ENCODE assay signal across 1 cellular context in the genomic region with DNA sequence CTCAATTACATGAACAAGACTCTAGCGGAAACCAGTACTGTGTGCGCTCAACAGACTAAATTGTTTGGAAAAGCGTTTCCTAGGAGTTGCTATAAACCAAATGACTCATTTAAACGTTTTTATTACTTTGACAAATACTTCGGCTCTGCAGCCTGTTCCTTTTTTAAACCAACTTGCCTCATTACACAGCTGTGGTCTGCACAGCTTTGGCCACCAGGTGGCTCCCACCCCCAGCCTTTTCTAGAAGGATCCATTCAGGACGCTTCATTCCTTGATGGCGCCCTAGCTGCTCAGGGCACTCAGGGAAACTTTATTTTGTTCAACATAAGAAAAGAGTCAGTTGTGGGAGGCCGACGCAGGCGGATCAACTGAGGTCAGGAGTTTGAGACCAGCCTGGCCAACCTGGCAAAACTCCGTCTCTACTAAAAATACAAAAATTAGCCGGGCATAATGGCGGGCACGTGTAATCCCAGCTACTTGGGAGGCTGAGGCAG.
TF ChIP-seq lines count a peak whose summit lies in the region.

No MANE protein-coding gene starts in this region.

TF ChIP-seq in HepG2, 621 proteins besides CTCF, POLR2A, EP300 and RAD21 (continued from another document and continues in another):
- TF ChIP-seq ZSCAN9 (CRISPR knock-in tag; IDR thresholded peaks at IDR 0.05; ENCODE audit: borderline replicate concordance) (no peak), ZNF605 (CRISPR knock-in tag; IDR thresholded peaks at IDR 0.05) (no peak), MBNL3 (CRISPR knock-in tag; conservative IDR thresholded peaks at IDR 0.05) (no peak), TOPORS (CRISPR knock-in tag; IDR thresholded peaks at IDR 0.05) (no peak), RFX3 (CRISPR knock-in tag; IDR thresholded peaks at IDR 0.05) (no peak), SMARCC2 (IDR thresholded peaks at IDR 0.05) (no peak), ZNF747 (CRISPR knock-in tag; IDR thresholded peaks at IDR 0.05; ENCODE audit: borderline replicate concordance) (no peak), ZNF10 (CRISPR knock-in tag; IDR thresholded peaks at IDR 0.05; ENCODE audit: borderline replicate concordance, low read depth) (no peak), YEATS4 (CRISPR knock-in tag; IDR thresholded peaks at IDR 0.05; ENCODE audit: borderline replicate concordance) (no peak), ZNF205 (CRISPR knock-in tag; IDR thresholded peaks at IDR 0.05) (no peak), ZFYVE20 (CRISPR knock-in tag; IDR thresholded peaks at IDR 0.05; ENCODE audit: borderline replicate concordance, low read depth) (no peak), ELF1 (CRISPR knock-in tag; IDR thresholded peaks at IDR 0.05) (no peak), ZNF672 (CRISPR knock-in tag; IDR thresholded peaks at IDR 0.05) (no peak), MEIS2 (CRISPR knock-in tag; IDR thresholded peaks at IDR 0.05) (no peak), ZNF720 (CRISPR knock-in tag; IDR thresholded peaks at IDR 0.05) (no peak), SMAD3 (CRISPR knock-in tag; IDR thresholded peaks at IDR 0.05) (no peak), REXO4 (CRISPR knock-in tag; IDR thresholded peaks at IDR 0.05; ENCODE audit: borderline replicate concordance) (no peak), RFX1 (IDR thresholded peaks at IDR 0.05) (no peak), MYC (CRISPR knock-in tag; IDR thresholded peaks at IDR 0.05; ENCODE audit: borderline replicate concordance) (no peak), SAFB2 (CRISPR knock-in tag; IDR thresholded peaks at IDR 0.05; ENCODE audit: borderline replicate concordance, low read depth) (no peak), ZNF619 (CRISPR knock-in tag; IDR thresholded peaks at IDR 0.05) (no peak), SYNCRIP (IDR thresholded peaks at IDR 0.05; ENCODE audit: insufficient read depth, low read depth, low read length) (no peak), JDP2 (CRISPR knock-in tag; IDR thresholded peaks at IDR 0.05; ENCODE audit: borderline replicate concordance) (no peak), XRCC5 (optimal IDR thresholded peaks at IDR 0.05; ENCODE audit: low read length) (peak; percentile 54), ZNF629 (CRISPR knock-in tag; conservative IDR thresholded peaks at IDR 0.05) (no peak), CBX2 (IDR thresholded peaks at IDR 0.05; ENCODE audit: low read depth, low read length) (no peak), CBX2 (CRISPR knock-in tag; IDR thresholded peaks at IDR 0.05; ENCODE audit: low read depth) (no peak), FOSL2 (CRISPR knock-in tag; IDR thresholded peaks at IDR 0.05) (no peak), ZSCAN29 (CRISPR knock-in tag; conservative IDR thresholded peaks at IDR 0.05) (no peak), ARNT (IDR thresholded peaks at IDR 0.05) (no peak), ZZZ3 (CRISPR knock-in tag; IDR thresholded peaks at IDR 0.05; ENCODE audit: borderline replicate concordance) (no peak), SSRP1 (CRISPR knock-in tag; IDR thresholded peaks at IDR 0.05) (0 out of 2 replicates have a peak, but pooled peaks have one; percentile 73), KMT2B (CRISPR knock-in tag; IDR thresholded peaks at IDR 0.05) (no peak), HNF4G (IDR thresholded peaks at IDR 0.05; ENCODE audit: borderline replicate concordance, low read depth, low read length) (no peak), HNF4G (CRISPR knock-in tag; IDR thresholded peaks at IDR 0.05; ENCODE audit: borderline replicate concordance, low read depth) (no peak), HIVEP1 (CRISPR knock-in tag; IDR thresholded peaks at IDR 0.05) (no peak), ZNF782 (CRISPR knock-in tag; IDR thresholded peaks at IDR 0.05; ENCODE audit: borderline replicate concordance) (no peak), KMT2A (CRISPR knock-in tag; IDR thresholded peaks at IDR 0.05) (no peak), HHEX (CRISPR knock-in tag; IDR thresholded peaks at IDR 0.05) (no peak), NFATC3 (CRISPR knock-in tag; IDR thresholded peaks at IDR 0.05) (no peak), PITX1 (CRISPR knock-in tag; IDR thresholded peaks at IDR 0.05) (no peak), RFXANK (CRISPR knock-in tag; IDR thresholded peaks at IDR 0.05) (no peak)
- TF ChIP-seq, protein P1, sequence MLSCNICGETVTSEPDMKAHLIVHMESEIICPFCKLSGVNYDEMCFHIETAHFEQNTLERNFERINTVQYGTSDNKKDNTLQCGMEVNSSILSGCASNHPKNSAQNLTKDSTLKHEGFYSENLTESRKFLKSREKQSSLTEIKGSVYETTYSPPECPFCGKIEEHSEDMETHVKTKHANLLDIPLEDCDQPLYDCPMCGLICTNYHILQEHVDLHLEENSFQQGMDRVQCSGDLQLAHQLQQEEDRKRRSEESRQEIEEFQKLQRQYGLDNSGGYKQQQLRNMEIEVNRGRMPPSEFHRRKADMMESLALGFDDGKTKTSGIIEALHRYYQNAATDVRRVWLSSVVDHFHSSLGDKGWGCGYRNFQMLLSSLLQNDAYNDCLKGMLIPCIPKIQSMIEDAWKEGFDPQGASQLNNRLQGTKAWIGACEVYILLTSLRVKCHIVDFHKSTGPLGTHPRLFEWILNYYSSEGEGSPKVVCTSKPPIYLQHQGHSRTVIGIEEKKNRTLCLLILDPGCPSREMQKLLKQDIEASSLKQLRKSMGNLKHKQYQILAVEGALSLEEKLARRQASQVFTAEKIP (CRISPR knock-in tag; IDR thresholded peaks at IDR 0.05; ENCODE audit: borderline replicate concordance): no peak
- TF ChIP-seq, protein P2, sequence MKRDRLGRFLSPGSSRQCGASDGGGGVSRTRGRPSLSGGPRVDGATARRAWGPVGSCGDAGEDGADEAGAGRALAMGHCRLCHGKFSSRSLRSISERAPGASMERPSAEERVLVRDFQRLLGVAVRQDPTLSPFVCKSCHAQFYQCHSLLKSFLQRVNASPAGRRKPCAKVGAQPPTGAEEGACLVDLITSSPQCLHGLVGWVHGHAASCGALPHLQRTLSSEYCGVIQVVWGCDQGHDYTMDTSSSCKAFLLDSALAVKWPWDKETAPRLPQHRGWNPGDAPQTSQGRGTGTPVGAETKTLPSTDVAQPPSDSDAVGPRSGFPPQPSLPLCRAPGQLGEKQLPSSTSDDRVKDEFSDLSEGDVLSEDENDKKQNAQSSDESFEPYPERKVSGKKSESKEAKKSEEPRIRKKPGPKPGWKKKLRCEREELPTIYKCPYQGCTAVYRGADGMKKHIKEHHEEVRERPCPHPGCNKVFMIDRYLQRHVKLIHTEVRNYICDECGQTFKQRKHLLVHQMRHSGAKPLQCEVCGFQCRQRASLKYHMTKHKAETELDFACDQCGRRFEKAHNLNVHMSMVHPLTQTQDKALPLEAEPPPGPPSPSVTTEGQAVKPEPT (CRISPR knock-in tag; IDR thresholded peaks at IDR 0.05; ENCODE audit: low read depth): no peak
- TF ChIP-seq, protein P3, sequence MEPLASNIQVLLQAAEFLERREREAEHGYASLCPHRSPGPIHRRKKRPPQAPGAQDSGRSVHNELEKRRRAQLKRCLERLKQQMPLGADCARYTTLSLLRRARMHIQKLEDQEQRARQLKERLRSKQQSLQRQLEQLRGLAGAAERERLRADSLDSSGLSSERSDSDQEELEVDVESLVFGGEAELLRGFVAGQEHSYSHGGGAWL (CRISPR knock-in tag; IDR thresholded peaks at IDR 0.05): no peak
- TF ChIP-seq, protein P4, sequence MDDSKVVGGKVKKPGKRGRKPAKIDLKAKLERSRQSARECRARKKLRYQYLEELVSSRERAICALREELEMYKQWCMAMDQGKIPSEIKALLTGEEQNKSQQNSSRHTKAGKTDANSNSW (CRISPR knock-in tag; IDR thresholded peaks at IDR 0.05; ENCODE audit: borderline replicate concordance): no peak
- TF ChIP-seq, protein P5, sequence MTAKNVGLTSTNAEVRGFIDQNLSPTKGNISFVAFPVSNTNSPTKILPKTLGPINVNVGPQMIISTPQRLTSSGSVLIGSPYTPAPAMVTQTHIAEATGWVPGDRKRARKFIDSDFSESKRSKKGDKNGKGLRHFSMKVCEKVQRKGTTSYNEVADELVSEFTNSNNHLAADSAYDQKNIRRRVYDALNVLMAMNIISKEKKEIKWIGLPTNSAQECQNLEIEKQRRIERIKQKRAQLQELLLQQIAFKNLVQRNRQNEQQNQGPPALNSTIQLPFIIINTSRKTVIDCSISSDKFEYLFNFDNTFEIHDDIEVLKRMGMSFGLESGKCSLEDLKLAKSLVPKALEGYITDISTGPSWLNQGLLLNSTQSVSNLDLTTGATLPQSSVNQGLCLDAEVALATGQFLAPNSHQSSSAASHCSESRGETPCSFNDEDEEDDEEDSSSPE (CRISPR knock-in tag; IDR thresholded peaks at IDR 0.05): peak; percentile 59
- TF ChIP-seq, protein P6, sequence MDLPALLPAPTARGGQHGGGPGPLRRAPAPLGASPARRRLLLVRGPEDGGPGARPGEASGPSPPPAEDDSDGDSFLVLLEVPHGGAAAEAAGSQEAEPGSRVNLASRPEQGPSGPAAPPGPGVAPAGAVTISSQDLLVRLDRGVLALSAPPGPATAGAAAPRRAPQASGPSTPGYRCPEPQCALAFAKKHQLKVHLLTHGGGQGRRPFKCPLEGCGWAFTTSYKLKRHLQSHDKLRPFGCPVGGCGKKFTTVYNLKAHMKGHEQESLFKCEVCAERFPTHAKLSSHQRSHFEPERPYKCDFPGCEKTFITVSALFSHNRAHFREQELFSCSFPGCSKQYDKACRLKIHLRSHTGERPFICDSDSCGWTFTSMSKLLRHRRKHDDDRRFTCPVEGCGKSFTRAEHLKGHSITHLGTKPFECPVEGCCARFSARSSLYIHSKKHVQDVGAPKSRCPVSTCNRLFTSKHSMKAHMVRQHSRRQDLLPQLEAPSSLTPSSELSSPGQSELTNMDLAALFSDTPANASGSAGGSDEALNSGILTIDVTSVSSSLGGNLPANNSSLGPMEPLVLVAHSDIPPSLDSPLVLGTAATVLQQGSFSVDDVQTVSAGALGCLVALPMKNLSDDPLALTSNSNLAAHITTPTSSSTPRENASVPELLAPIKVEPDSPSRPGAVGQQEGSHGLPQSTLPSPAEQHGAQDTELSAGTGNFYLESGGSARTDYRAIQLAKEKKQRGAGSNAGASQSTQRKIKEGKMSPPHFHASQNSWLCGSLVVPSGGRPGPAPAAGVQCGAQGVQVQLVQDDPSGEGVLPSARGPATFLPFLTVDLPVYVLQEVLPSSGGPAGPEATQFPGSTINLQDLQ (CRISPR knock-in tag; IDR thresholded peaks at IDR 0.05): no peak
- TF ChIP-seq, protein P7, sequence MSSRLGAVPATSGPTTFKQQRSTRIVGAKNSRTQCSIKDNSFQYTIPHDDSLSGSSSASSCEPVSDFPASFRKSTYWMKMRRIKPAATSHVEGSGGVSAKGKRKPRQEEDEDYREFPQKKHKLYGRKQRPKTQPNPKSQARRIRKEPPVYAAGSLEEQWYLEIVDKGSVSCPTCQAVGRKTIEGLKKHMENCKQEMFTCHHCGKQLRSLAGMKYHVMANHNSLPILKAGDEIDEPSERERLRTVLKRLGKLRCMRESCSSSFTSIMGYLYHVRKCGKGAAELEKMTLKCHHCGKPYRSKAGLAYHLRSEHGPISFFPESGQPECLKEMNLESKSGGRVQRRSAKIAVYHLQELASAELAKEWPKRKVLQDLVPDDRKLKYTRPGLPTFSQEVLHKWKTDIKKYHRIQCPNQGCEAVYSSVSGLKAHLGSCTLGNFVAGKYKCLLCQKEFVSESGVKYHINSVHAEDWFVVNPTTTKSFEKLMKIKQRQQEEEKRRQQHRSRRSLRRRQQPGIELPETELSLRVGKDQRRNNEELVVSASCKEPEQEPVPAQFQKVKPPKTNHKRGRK (CRISPR knock-in tag; IDR thresholded peaks at IDR 0.05): 0 out of 2 replicates have a peak, but pooled peaks have one; percentile 26
- TF ChIP-seq, protein P8, sequence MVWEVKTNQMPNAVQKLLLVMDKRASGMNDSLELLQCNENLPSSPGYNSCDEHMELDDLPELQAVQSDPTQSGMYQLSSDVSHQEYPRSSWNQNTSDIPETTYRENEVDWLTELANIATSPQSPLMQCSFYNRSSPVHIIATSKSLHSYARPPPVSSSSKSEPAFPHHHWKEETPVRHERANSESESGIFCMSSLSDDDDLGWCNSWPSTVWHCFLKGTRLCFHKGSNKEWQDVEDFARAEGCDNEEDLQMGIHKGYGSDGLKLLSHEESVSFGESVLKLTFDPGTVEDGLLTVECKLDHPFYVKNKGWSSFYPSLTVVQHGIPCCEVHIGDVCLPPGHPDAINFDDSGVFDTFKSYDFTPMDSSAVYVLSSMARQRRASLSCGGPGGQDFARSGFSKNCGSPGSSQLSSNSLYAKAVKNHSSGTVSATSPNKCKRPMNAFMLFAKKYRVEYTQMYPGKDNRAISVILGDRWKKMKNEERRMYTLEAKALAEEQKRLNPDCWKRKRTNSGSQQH (CRISPR knock-in tag; IDR thresholded peaks at IDR 0.05; ENCODE audit: low read depth): no peak
- TF ChIP-seq, protein P9, sequence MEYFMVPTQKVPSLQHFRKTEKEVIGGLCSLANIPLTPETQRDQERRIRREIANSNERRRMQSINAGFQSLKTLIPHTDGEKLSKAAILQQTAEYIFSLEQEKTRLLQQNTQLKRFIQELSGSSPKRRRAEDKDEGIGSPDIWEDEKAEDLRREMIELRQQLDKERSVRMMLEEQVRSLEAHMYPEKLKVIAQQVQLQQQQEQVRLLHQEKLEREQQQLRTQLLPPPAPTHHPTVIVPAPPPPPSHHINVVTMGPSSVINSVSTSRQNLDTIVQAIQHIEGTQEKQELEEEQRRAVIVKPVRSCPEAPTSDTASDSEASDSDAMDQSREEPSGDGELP (IDR thresholded peaks at IDR 0.05; ENCODE audit: borderline replicate concordance, low read depth): peak; percentile 16; the same call in 1 of the 2 replicates
- TF ChIP-seq, protein P10, sequence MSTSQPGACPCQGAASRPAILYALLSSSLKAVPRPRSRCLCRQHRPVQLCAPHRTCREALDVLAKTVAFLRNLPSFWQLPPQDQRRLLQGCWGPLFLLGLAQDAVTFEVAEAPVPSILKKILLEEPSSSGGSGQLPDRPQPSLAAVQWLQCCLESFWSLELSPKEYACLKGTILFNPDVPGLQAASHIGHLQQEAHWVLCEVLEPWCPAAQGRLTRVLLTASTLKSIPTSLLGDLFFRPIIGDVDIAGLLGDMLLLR (CRISPR knock-in tag; IDR thresholded peaks at IDR 0.05): no peak
- TF ChIP-seq, protein P11, sequence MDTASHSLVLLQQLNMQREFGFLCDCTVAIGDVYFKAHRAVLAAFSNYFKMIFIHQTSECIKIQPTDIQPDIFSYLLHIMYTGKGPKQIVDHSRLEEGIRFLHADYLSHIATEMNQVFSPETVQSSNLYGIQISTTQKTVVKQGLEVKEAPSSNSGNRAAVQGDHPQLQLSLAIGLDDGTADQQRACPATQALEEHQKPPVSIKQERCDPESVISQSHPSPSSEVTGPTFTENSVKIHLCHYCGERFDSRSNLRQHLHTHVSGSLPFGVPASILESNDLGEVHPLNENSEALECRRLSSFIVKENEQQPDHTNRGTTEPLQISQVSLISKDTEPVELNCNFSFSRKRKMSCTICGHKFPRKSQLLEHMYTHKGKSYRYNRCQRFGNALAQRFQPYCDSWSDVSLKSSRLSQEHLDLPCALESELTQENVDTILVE (CRISPR knock-in tag; IDR thresholded peaks at IDR 0.05): 0 out of 2 replicates have a peak, but pooled peaks have one; percentile 38
- TF ChIP-seq, protein P12, sequence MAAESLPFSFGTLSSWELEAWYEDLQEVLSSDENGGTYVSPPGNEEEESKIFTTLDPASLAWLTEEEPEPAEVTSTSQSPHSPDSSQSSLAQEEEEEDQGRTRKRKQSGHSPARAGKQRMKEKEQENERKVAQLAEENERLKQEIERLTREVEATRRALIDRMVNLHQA (CRISPR knock-in tag; IDR thresholded peaks at IDR 0.05): no peak
